In genomic region chr7:117724898-117725297, GRCh38 we compare ENCODE assay signal across 35 cellular contexts.
"Had no signal": no experiment of that assay in that cellular context is flagged by ENCODE, and none has a peak within 500 bp of the region (broad histone marks: within the 10 kb centered on the region; RNA-seq: fewer than 3 reads in every experiment).

No MANE protein-coding gene starts in this region.

- H3K4me1 ChIP-seq: adrenal gland, colonic mucosa, esophagus squamous epithelium, gastroesophageal sphincter, heart right ventricle had no signal

- H3K9me3 Mint-ChIP-seq: activated B cell treated with CpG ODN at 0.5 μM for 24 hours; activated CD4-positive, alpha-beta memory T cell treated with anti-CD3 and anti-CD28 coated beads for 36 hours; activated CD4-positive, alpha-beta T cell treated with anti-CD3 and anti-CD28 coated beads, Interleukin-2, amount 10 ng/mL, durations not matched to agents 24 days and 14 days; activated naive CD4-positive, alpha-beta T cell treated with anti-CD3 and anti-CD28 coated beads for 36 hours; activated naive CD4-positive, alpha-beta T cell treated with anti-CD3 and anti-CD28 coated beads, Interleukin-2, amount 50 U/mL, for 24 hours; activated naive CD8-positive, alpha-beta T cell treated with anti-CD3 and anti-CD28 coated beads for 36 hours; activated naive CD8-positive, alpha-beta T cell treated with anti-CD3 and anti-CD28 coated beads, Interleukin-2, amount 50 U/mL, for 24 hours; activated T-cell treated with anti-CD3 and anti-CD28 coated beads, Interleukin-2, amount 50 U/mL, for 72 hours; T-helper 2 cell treated with Interferon-gamma antibody and Interleukin-4, amounts not matched to agents 5 μg/mL and 100 μg/mL, for 36 hours had no signal

- H2AFZ ChIP-seq: hepatocyte had no signal

- H3K9me3 ChIP-seq: adrenal gland, body of pancreas, colonic mucosa, esophagus squamous epithelium, gastroesophageal sphincter, heart right ventricle had no signal

- H3K79me2 ChIP-seq: hepatocyte had no signal

- ATAC-seq: activated CD4-positive, alpha-beta T cell treated with anti-CD3 and anti-CD28 coated beads for 36 hours; activated CD8-positive, alpha-beta memory T cell treated with anti-CD3 and anti-CD28 coated beads, Interleukin-2, amount 10 ng/mL, durations not matched to agents 7 days and 5 days; activated CD8-positive, alpha-beta T cell treated with anti-CD3 and anti-CD28 coated beads, Interleukin-2, amount 10 ng/mL, durations not matched to agents 7 days and 5 days; activated naive CD8-positive, alpha-beta T cell treated with anti-CD3 and anti-CD28 coated beads, Interleukin-2, amount 50 U/mL, for 24 hours; activated T-cell treated with anti-CD3 and anti-CD28 coated beads, Interleukin-2, amount 50 U/mL, for 72 hours; body of pancreas; gastroesophageal sphincter; heart right ventricle; T-helper 17 cell had no signal

- H3K27me3 ChIP-seq: adrenal gland, body of pancreas, colonic mucosa, esophagus squamous epithelium, gastroesophageal sphincter, heart right ventricle, hepatocyte had no signal

- H3K36me3 ChIP-seq: adrenal gland, colonic mucosa, WERI-Rb-1 had no signal

- H3K27ac Mint-ChIP-seq: activated B cell treated with CpG ODN at 0.5 μM for 24 hours; activated CD4-positive, alpha-beta memory T cell treated with anti-CD3 and anti-CD28 coated beads for 36 hours; activated CD4-positive, alpha-beta T cell treated with anti-CD3 and anti-CD28 coated beads for 36 hours; activated CD4-positive, alpha-beta T cell treated with anti-CD3 and anti-CD28 coated beads, Interleukin-2, amount 10 ng/mL, durations not matched to agents 24 days and 14 days; activated CD8-positive, alpha-beta memory T cell treated with anti-CD3 and anti-CD28 coated beads, Interleukin-2, amount 10 ng/mL, durations not matched to agents 7 days and 5 days; activated CD8-positive, alpha-beta T cell treated with anti-CD3 and anti-CD28 coated beads, Interleukin-2, amount 10 ng/mL, durations not matched to agents 7 days and 5 days; activated naive CD4-positive, alpha-beta T cell treated with anti-CD3 and anti-CD28 coated beads for 36 hours; activated naive CD4-positive, alpha-beta T cell treated with anti-CD3 and anti-CD28 coated beads, Interleukin-2, amount 50 U/mL, for 24 hours; activated naive CD8-positive, alpha-beta T cell treated with anti-CD3 and anti-CD28 coated beads for 36 hours; activated naive CD8-positive, alpha-beta T cell treated with anti-CD3 and anti-CD28 coated beads, Interleukin-2, amount 50 U/mL, for 24 hours; activated T-cell treated with anti-CD3 and anti-CD28 coated beads, Interleukin-2, amount 50 U/mL, for 72 hours; T-helper 17 cell; T-helper 2 cell treated with Interferon-gamma antibody and Interleukin-4, amounts not matched to agents 5 μg/mL and 100 μg/mL, for 36 hours had no signal

- H3K4me2 ChIP-seq: hepatocyte had no signal

- FAIRE-seq: endometrium, endothelial cell of umbilical vein had no signal

- H3K4me3 Mint-ChIP-seq: activated B cell treated with CpG ODN at 0.5 μM for 24 hours; activated CD4-positive, alpha-beta memory T cell treated with anti-CD3 and anti-CD28 coated beads for 36 hours; activated CD4-positive, alpha-beta T cell treated with anti-CD3 and anti-CD28 coated beads for 36 hours; activated CD4-positive, alpha-beta T cell treated with anti-CD3 and anti-CD28 coated beads, Interleukin-2, amount 10 ng/mL, durations not matched to agents 24 days and 14 days; activated CD8-positive, alpha-beta memory T cell treated with anti-CD3 and anti-CD28 coated beads, Interleukin-2, amount 10 ng/mL, durations not matched to agents 7 days and 5 days; activated CD8-positive, alpha-beta T cell treated with anti-CD3 and anti-CD28 coated beads, Interleukin-2, amount 10 ng/mL, durations not matched to agents 7 days and 5 days; activated naive CD4-positive, alpha-beta T cell treated with anti-CD3 and anti-CD28 coated beads for 36 hours; activated naive CD4-positive, alpha-beta T cell treated with anti-CD3 and anti-CD28 coated beads, Interleukin-2, amount 50 U/mL, for 24 hours; activated naive CD8-positive, alpha-beta T cell treated with anti-CD3 and anti-CD28 coated beads for 36 hours; activated naive CD8-positive, alpha-beta T cell treated with anti-CD3 and anti-CD28 coated beads, Interleukin-2, amount 50 U/mL, for 24 hours; activated T-cell treated with anti-CD3 and anti-CD28 coated beads, Interleukin-2, amount 50 U/mL, for 72 hours; T-helper 17 cell; T-helper 2 cell treated with Interferon-gamma antibody and Interleukin-4, amounts not matched to agents 5 μg/mL and 100 μg/mL, for 36 hours had no signal

- H3K36me3 Mint-ChIP-seq: activated CD4-positive, alpha-beta memory T cell treated with anti-CD3 and anti-CD28 coated beads for 36 hours; activated CD8-positive, alpha-beta memory T cell treated with anti-CD3 and anti-CD28 coated beads, Interleukin-2, amount 10 ng/mL, durations not matched to agents 7 days and 5 days; activated naive CD4-positive, alpha-beta T cell treated with anti-CD3 and anti-CD28 coated beads, Interleukin-2, amount 50 U/mL, for 24 hours; activated naive CD8-positive, alpha-beta T cell treated with anti-CD3 and anti-CD28 coated beads for 36 hours had no signal

- DNase-seq: activated B cell treated with CpG ODN at 0.5 μM for 24 hours; activated CD4-positive, alpha-beta memory T cell treated with anti-CD3 and anti-CD28 coated beads for 36 hours; activated CD4-positive, alpha-beta T cell treated with anti-CD3 and anti-CD28 coated beads for 36 hours; activated CD4-positive, alpha-beta T cell treated with anti-CD3 and anti-CD28 coated beads, Interleukin-2, amount 10 ng/mL, durations not matched to agents 24 days and 14 days; activated CD4-positive, CD25-positive, alpha-beta regulatory T cell treated with anti-CD3 and anti-CD28 coated beads, Interleukin-2, amount 50 U/mL, for 72 hours; activated CD8-positive, alpha-beta memory T cell treated with anti-CD3 and anti-CD28 coated beads, Interleukin-2, amount 10 ng/mL, durations not matched to agents 7 days and 5 days; activated CD8-positive, alpha-beta memory T cell treated with anti-CD3 and anti-CD28 coated beads, Interleukin-2, amount 50 U/mL, for 4 hours; activated CD8-positive, alpha-beta T cell treated with anti-CD3 and anti-CD28 coated beads, Interleukin-2, amount 10 ng/mL, durations not matched to agents 7 days and 5 days; activated gamma-delta T cell; activated naive CD4-positive, alpha-beta T cell treated with anti-CD3 and anti-CD28 coated beads for 36 hours; activated naive CD8-positive, alpha-beta T cell treated with anti-CD3 and anti-CD28 coated beads for 36 hours; activated naive CD8-positive, alpha-beta T cell treated with anti-CD3 and anti-CD28 coated beads, Interleukin-2, amount 50 U/mL, for 24 hours; activated T-cell treated with anti-CD3 and anti-CD28 coated beads, Interleukin-2, amount 50 U/mL, for 1 hour; activated T-cell treated with anti-CD3 and anti-CD28 coated beads, Interleukin-2, amount 50 U/mL, for 72 hours; adrenal gland; amygdala; aorta; body of pancreas; central memory CD4-positive, alpha-beta T cell; cerebellar nuclear complex; colonic mucosa; effector CD8-positive, alpha-beta T cell; esophagus squamous epithelium; foreskin melanocyte; heart right ventricle; T-helper 17 cell; T1000; WERI-Rb-1 had no signal

- H3K4me1 Mint-ChIP-seq: activated B cell treated with CpG ODN at 0.5 μM for 24 hours; activated CD4-positive, alpha-beta T cell treated with anti-CD3 and anti-CD28 coated beads for 36 hours; activated CD4-positive, alpha-beta T cell treated with anti-CD3 and anti-CD28 coated beads, Interleukin-2, amount 10 ng/mL, durations not matched to agents 24 days and 14 days; activated CD8-positive, alpha-beta memory T cell treated with anti-CD3 and anti-CD28 coated beads, Interleukin-2, amount 10 ng/mL, durations not matched to agents 7 days and 5 days; activated naive CD4-positive, alpha-beta T cell treated with anti-CD3 and anti-CD28 coated beads, Interleukin-2, amount 50 U/mL, for 24 hours; activated naive CD8-positive, alpha-beta T cell treated with anti-CD3 and anti-CD28 coated beads for 36 hours; activated naive CD8-positive, alpha-beta T cell treated with anti-CD3 and anti-CD28 coated beads, Interleukin-2, amount 50 U/mL, for 24 hours; T-helper 17 cell had no signal

- H3K27me3 Mint-ChIP-seq: activated CD4-positive, alpha-beta memory T cell treated with anti-CD3 and anti-CD28 coated beads for 36 hours; activated CD4-positive, alpha-beta T cell treated with anti-CD3 and anti-CD28 coated beads, Interleukin-2, amount 10 ng/mL, durations not matched to agents 24 days and 14 days; activated CD8-positive, alpha-beta memory T cell treated with anti-CD3 and anti-CD28 coated beads, Interleukin-2, amount 10 ng/mL, durations not matched to agents 7 days and 5 days had no signal

- H3K27ac ChIP-seq: adrenal gland, colonic mucosa, epithelial cell of prostate, esophagus squamous epithelium, gastroesophageal sphincter, heart right ventricle, hepatocyte, WERI-Rb-1 had no signal

- H3K4me3 ChIP-seq: adrenal gland, body of pancreas, colonic mucosa, esophagus squamous epithelium, gastroesophageal sphincter, heart right ventricle, hepatocyte had no signal
